ENCODE assay signal across 1 cellular context in genomic region chr4:674172-675035, GRCh38.
A peak's percentile ranks its signal among the peaks of the same experiment; 100 is the strongest.
TF ChIP-seq lines count a peak whose summit lies in the region.

Gene ATP5ME, minus strand, starts transcription at chr4:674276. Its CDS starts 29 bp downstream, at chr4:674247.
Gene MYL5, plus strand, starts transcription at chr4:674542. Its CDS starts 3,485 bp downstream, at chr4:678027.

TF ChIP-seq in A549, 52 proteins besides CTCF, POLR2A, EP300 and RAD21 (continued from another document):
- TF ChIP-seq REST (IDR thresholded peaks at IDR 0.05) (no peak), FOSL2 (IDR thresholded peaks at IDR 0.05) (no peak), FOSL2 (CRISPR knock-in tag; IDR thresholded peaks at IDR 0.05) (peak; percentile 66), JUNB (IDR thresholded peaks at IDR 0.05) (no peak), EHMT2 (IDR thresholded peaks at IDR 0.05; ENCODE audit: low read depth) (no peak), HDAC2 (IDR thresholded peaks at IDR 0.05) (no peak), CBX8 (IDR thresholded peaks at IDR 0.05) (no peak), HEYL (CRISPR knock-in tag; IDR thresholded peaks at IDR 0.05) (no peak), MYC (IDR thresholded peaks at IDR 0.05; ENCODE audit: borderline replicate concordance, low read length) (peak; percentile 54; the same call in 1 of the 2 replicates), MAZ (IDR thresholded peaks at IDR 0.05; ENCODE audit: borderline replicate concordance, low read depth, low read length) (no peak), MAX (IDR thresholded peaks at IDR 0.05) (peak; percentile 44)
